ENCODE assay signal across 15 cellular contexts in genomic region chr11:18269252-18269651, GRCh38. TPM values are rescaled to one million over a fixed set of nuclear protein-coding genes. Genes with fewer than 3 reads are reported as not detected.
A peak's percentile ranks its signal among the peaks of the same experiment; 100 is the strongest.
DNase-seq lines count a peak whose midpoint lies in the region; ATAC-seq, FAIRE-seq and TF ChIP-seq lines count a peak whose summit lies in the region.
"Not testable (repeated sequence)": the region's sequence is repeated elsewhere in the genome, so short reads cannot be mapped to it uniquely, and the experiment has no call there.
"Had no signal": no experiment of that assay in that cellular context is flagged by ENCODE, and none has a peak within 500 bp of the region (broad histone marks: within the 10 kb centered on the region; RNA-seq: fewer than 3 reads in every experiment).

No MANE protein-coding gene starts in this region.

- H3K23ac ChIP-seq in H1 (ENCODE audit: insufficient read length) = not testable (repeated sequence)

- DNase-seq in GM23338 (ENCODE audit: low spot score); NT2/D1 (ENCODE audit: low read depth, low spot score); WTC11 (ENCODE audit: low spot score); H1 (ENCODE audit: low read depth in 1 of 2, low spot score in 2 of 2): not testable (repeated sequence)
- DNase-seq in left kidney (ENCODE audit: low read depth, low spot score) = peak; percentile 17
- peak; percentile 15 for DNase-seq in nephron progenitor cell

- H3K4ac ChIP-seq in H1 (replicated peaks; ENCODE audit: insufficient read length, low read depth, low read length) = not testable (repeated sequence)

- H3K4me3 ChIP-seq in GM23338; NT2/D1 (ENCODE audit: insufficient read length, low read depth); H1 (ENCODE audit: extremely low read depth in 1 of 4, insufficient read depth in 2 of 4, low read depth in 3 of 4, low read length in 4 of 4): not testable (repeated sequence)

- TF ChIP-seq RAD21 in H1 (IDR thresholded peaks at IDR 0.05 in 1 of 2, conservative IDR thresholded peaks at IDR 0.05 in 1 of 2; ENCODE audit: low read depth in 2 of 2, low read length in 2 of 2) = not testable (repeated sequence)

- not testable (repeated sequence) for H3K56ac ChIP-seq in H1 (replicated peaks; ENCODE audit: insufficient read length, low read depth, low read length)

- H3K9me3 ChIP-seq in NT2/D1 (ENCODE audit: insufficient read depth, low read length); H1 (ENCODE audit: insufficient read depth in 2 of 2, low read depth in 1 of 2, low read length in 1 of 2): not testable (repeated sequence)

- H3K9ac ChIP-seq in NT2/D1 (ENCODE audit: insufficient read length, low read depth) = peak overlapping the region; percentile 32
- H3K9ac ChIP-seq in H1 (replicated peaks in 1 of 4; ENCODE audit: extremely low read depth in 1 of 4, low read depth in 3 of 4, low read length in 3 of 4) = not testable (repeated sequence)

- H3K14ac ChIP-seq in H1 (ENCODE audit: insufficient read length) = not testable (repeated sequence)

- not testable (repeated sequence) for H3K36me3 Mint-ChIP-seq in GM23338 (ENCODE audit: low read depth); WTC11; nephron progenitor cell (ENCODE audit: low read depth)

- H3K9me2 ChIP-seq in GM23338 (ENCODE audit: insufficient read depth) = not testable (repeated sequence)

- FAIRE-seq in H1 (lab: Jason Lieb, UNC) = not testable (repeated sequence)

- CTCF ChIA-PET in WTC11 (lab: Charles Lee) = interaction anchor here (0.7 to 2.3 kb wide), 3 partner anchors 25 to 154 kb away, joined by 6 to 40 read pairs (median 10); no protein-coding TSS in a partner anchor
- CTCF ChIA-PET in H1 (lab: Charles Lee; ENCODE audit: partially characterized antibody) = interaction anchor here (0.9 to 1.5 kb wide), 4 partner anchors 25 to 65 kb away, joined by 3 to 7 read pairs (median 5); no protein-coding TSS in a partner anchor

- POLR2A ChIA-PET in WTC11 (lab: Charles Lee) = not testable (repeated sequence)
- POLR2A ChIA-PET in H1 (lab: Charles Lee; ENCODE audit: partially characterized antibody) = interaction anchor here (1.7 kb wide), 1 partner anchor 8 kb away, joined by 5 read pairs; no protein-coding TSS in a partner anchor

- H3K9me3 Mint-ChIP-seq in GM23338, WTC11, nephron progenitor cell: not testable (repeated sequence)

- H3K27me3 Mint-ChIP-seq in GM23338 (ENCODE audit: insufficient read depth, low read depth, poor library complexity); WTC11 (ENCODE audit: low read depth): not testable (repeated sequence)
- H3K27me3 Mint-ChIP-seq in nephron progenitor cell (ENCODE audit: low read depth, poor library complexity) = peaks cover 15% of the 10 kb centered on the region

- not testable (repeated sequence) for H3F3A ChIP-seq in GM23338 (replicated peaks; ENCODE audit: low read depth)

- peak; percentile 75 for ATAC-seq in GM23338
- ATAC-seq in WTC11 = peak; percentile 54

- not testable (repeated sequence) for H2BK20ac ChIP-seq in H1 (ENCODE audit: low read length)

- H3K4me2 ChIP-seq in GM23338; H1 (ENCODE audit: insufficient read depth in 1 of 2, low read depth in 2 of 2, low read length in 2 of 2): not testable (repeated sequence)

- H3K79me1 ChIP-seq in H1 (ENCODE audit: low read depth, low read length) = not testable (repeated sequence)

- not testable (repeated sequence) for H3K4me1 ChIP-seq in GM23338 (ENCODE audit: insufficient read depth); NT2/D1 (ENCODE audit: insufficient read depth, insufficient read length); H1 (replicated peaks in 1 of 4; ENCODE audit: control insufficient read depth in 3 of 4, insufficient read depth in 4 of 4, low read length in 3 of 4)

- TF ChIP-seq EP300 in H1 (IDR thresholded peaks at IDR 0.05; ENCODE audit: borderline replicate concordance in 1 of 2, low read depth in 2 of 2, low read length in 2 of 2) = not testable (repeated sequence)

- H2AFZ ChIP-seq in GM23338; H1 (ENCODE audit: low read length): not testable (repeated sequence)

- not testable (repeated sequence) for H3K27ac ChIP-seq in GM23338 (ENCODE audit: low read depth); H1 (ENCODE audit: low read depth, low read length)

- H4K5ac ChIP-seq in H1 (ENCODE audit: insufficient read length, low read depth, low read length) = not testable (repeated sequence)

- WGBS in H1 (ENCODE audit: extremely low coverage in 1 of 2, insufficient coverage in 1 of 2, insufficient read length in 1 of 2, insufficient replicate concordance in 2 of 2, low coverage in 1 of 2, low lambda C conversion rate in 2 of 2, missing lambda C conversion rate in 1 of 2), 2 experiments = no CpG with 5 or more reads among the region's 5 CpGs

- H3K27me3 ChIP-seq in GM23338 (ENCODE audit: insufficient read depth); NT2/D1 (ENCODE audit: insufficient read depth, insufficient read length); H1 (replicated peaks in 1 of 4; ENCODE audit: control insufficient read depth in 3 of 4, extremely low read depth in 1 of 4, insufficient read depth in 3 of 4, low read length in 3 of 4): not testable (repeated sequence)

- not testable (repeated sequence) for H2BK15ac ChIP-seq in H1 (ENCODE audit: low read length)

- not testable (repeated sequence) for H3K4me3 Mint-ChIP-seq in GM23338, WTC11, nephron progenitor cell

- H3K36me3 ChIP-seq in GM23338 (ENCODE audit: insufficient read depth); NT2/D1 (ENCODE audit: insufficient read depth, insufficient read length, low read length); H1 (ENCODE audit: control insufficient read depth in 2 of 4, insufficient read depth in 4 of 4, low read length in 3 of 4): not testable (repeated sequence)

- H4K91ac ChIP-seq in H1 (replicated peaks; ENCODE audit: insufficient read length, low read length) = not testable (repeated sequence)

- H2BK120ac ChIP-seq in H1 (replicated peaks; ENCODE audit: low read depth, low read length) = not testable (repeated sequence)

- not testable (repeated sequence) for H2AK5ac ChIP-seq in H1 (ENCODE audit: low read depth, low read length)

- not testable (repeated sequence) for H2BK5ac ChIP-seq in H1 (ENCODE audit: low read depth, low read length)

- TF ChIP-seq CTCF in GM23338 (conservative IDR thresholded peaks at IDR 0.05; ENCODE audit: low read depth in 2 of 2); WTC11 (IDR thresholded peaks at IDR 0.05); H1 (IDR thresholded peaks at IDR 0.05; ENCODE audit: control extremely low read depth in 1 of 3, insufficient read depth in 1 of 3, low read depth in 1 of 3, low read length in 3 of 3); nephron progenitor cell (IDR thresholded peaks at IDR 0.05): not testable (repeated sequence)

- not testable (repeated sequence) for H3K27ac Mint-ChIP-seq in GM23338, WTC11, nephron progenitor cell

- H3K18ac ChIP-seq in H1 (ENCODE audit: extremely low read depth, low read length) = not testable (repeated sequence)

- not testable (repeated sequence) for H3K79me2 ChIP-seq in GM23338 (replicated peaks; ENCODE audit: insufficient read depth); H1 (ENCODE audit: control insufficient read depth in 1 of 2, insufficient read depth in 2 of 2, low read length in 2 of 2)

- not testable (repeated sequence) for H3K4me1 Mint-ChIP-seq in GM23338, WTC11
- peaks cover 21% of the 10 kb centered on the region for H3K4me1 Mint-ChIP-seq in nephron progenitor cell

- 0 out of 2 replicates have a peak overlapping the region, but pooled peaks have one; percentile 27 for H2BK12ac ChIP-seq in H1 (ENCODE audit: low read depth, low read length)

- not testable (repeated sequence) for H3K23me2 ChIP-seq in H1 (ENCODE audit: low read depth, low read length)

- not testable (repeated sequence) for H4K20me1 ChIP-seq in GM23338 (replicated peaks; ENCODE audit: insufficient read depth); H1 (replicated peaks in 1 of 2; ENCODE audit: control insufficient read depth in 1 of 2, insufficient read depth in 2 of 2, low read length in 2 of 2)

- TF ChIP-seq POLR2A in H1 (IDR thresholded peaks at IDR 0.05; ENCODE audit: control extremely low read depth in 1 of 2, low read depth in 2 of 2, low read length in 2 of 2) = not testable (repeated sequence)

- not testable (repeated sequence) for H4K8ac ChIP-seq in H1 (ENCODE audit: extremely low read depth, insufficient read depth, low read length)

RNA-seq across cellular contexts. Expression of gene SAA1, which starts 3.2 kb away (rescaled TPM):
- not detected in 2 replicates for total RNA-seq in GM23338 (2014; rRNA removed; shearing (Covaris generic))
- not detected in 2 replicates for polyA plus RNA-seq in GM23338 (2016; fragmentation: Nextera tagmentation; extraction: Ambion mirVana)
- total RNA-seq in WTC11 (2021) = 7.7 to 12.8 TPM (median 8.8 TPM) in 3 replicates
- not detected in 2 replicates for total RNA-seq in H1 (2021; fragmentation: NEBNext Ultra II Directional; extraction: Animal tissue kit (Norgen Biotek cat#: 25700))
- polyA plus RNA-seq in H1 (2011; rRNA removed) = 0.41 TPM in 1 of 2 replicates, not detected in the other
- polyA plus RNA-seq in H1 (2011; cell fraction: cytosol; rRNA removed) = 0.21 TPM
- polyA plus RNA-seq in H1 (2011; cell fraction: nucleus; rRNA removed) = 0.43 TPM
- polyA plus RNA-seq in H1 (2012, experiment 1 of 2) = 0.32 to 0.37 TPM in 2 of 4 replicates, not detected in the others
- 0.84 TPM for polyA plus RNA-seq in H1 (2012, experiment 2 of 2)
- not detected for polyA plus RNA-seq in H1 (2013, experiment 1 of 2)
- polyA plus RNA-seq in H1 (2013, experiment 2 of 2) = not detected
- not detected in 2 replicates for polyA minus RNA-seq in H1 (2011; rRNA and poly(A)+ RNA removed)
- not detected for polyA minus RNA-seq in H1 (2011; cell fraction: cytosol; rRNA and poly(A)+ RNA removed)
- polyA minus RNA-seq in H1 (2011; cell fraction: nucleus; rRNA and poly(A)+ RNA removed) = not detected
- total RNA-seq: A673; CD4-positive, alpha-beta memory T cell; CD4-positive, CD25-positive, alpha-beta regulatory T cell; CD8-positive, alpha-beta memory T cell had no signal
- polyA plus RNA-seq: AG04450; CD14-positive monocyte; CD4-positive, alpha-beta memory T cell; CD4-positive, CD25-positive, alpha-beta regulatory T cell; CD8-positive, alpha-beta memory T cell had no signal

RNA-seq across cellular contexts. Expression of gene SAA2, which starts 20.8 kb away (rescaled TPM):
- not detected in 2 replicates for total RNA-seq in GM23338 (2014; rRNA removed; shearing (Covaris generic))
- polyA plus RNA-seq in GM23338 (2016; fragmentation: Nextera tagmentation; extraction: Ambion mirVana) (not detected in 2 replicates), H1 (2011; rRNA removed) (not detected in 2 replicates)
- 4.1 to 8.2 TPM (median 5.0 TPM) in 3 replicates for total RNA-seq in WTC11 (2021)
- not detected in 2 replicates for total RNA-seq in H1 (2021; fragmentation: NEBNext Ultra II Directional; extraction: Animal tissue kit (Norgen Biotek cat#: 25700))
- polyA plus RNA-seq in H1 (2011; cell fraction: cytosol; rRNA removed) = not detected
- polyA plus RNA-seq in H1 (2011; cell fraction: nucleus; rRNA removed) = 0.27 TPM
- polyA plus RNA-seq in H1 (2012, experiment 1 of 2) = not detected in 4 replicates
- polyA plus RNA-seq in H1 (2012, experiment 2 of 2) = not detected
- not detected for polyA plus RNA-seq in H1 (2013, experiment 1 of 2)
- not detected for polyA plus RNA-seq in H1 (2013, experiment 2 of 2)
- not detected in 2 replicates for polyA minus RNA-seq in H1 (2011; rRNA and poly(A)+ RNA removed)
- polyA minus RNA-seq in H1 (2011; cell fraction: cytosol; rRNA and poly(A)+ RNA removed) = not detected
- not detected for polyA minus RNA-seq in H1 (2011; cell fraction: nucleus; rRNA and poly(A)+ RNA removed)
- total RNA-seq: CD4-positive, alpha-beta memory T cell; CD8-positive, alpha-beta memory T cell; G401 had no signal
- polyA plus RNA-seq: AG04450; CD14-positive monocyte; CD4-positive, alpha-beta memory T cell; CD8-positive, alpha-beta memory T cell had no signal

RNA-seq across cellular contexts. Expression of gene SAA4, which starts 32.6 kb away (rescaled TPM):
- total RNA-seq in GM23338 (2014; rRNA removed; shearing (Covaris generic)) = not detected in 2 replicates
- not detected in 2 replicates for polyA plus RNA-seq in GM23338 (2016; fragmentation: Nextera tagmentation; extraction: Ambion mirVana)
- 0.44 to 0.50 TPM in 2 of 3 replicates, not detected in the other for total RNA-seq in WTC11 (2021)
- not detected in 2 replicates for total RNA-seq in H1 (2021; fragmentation: NEBNext Ultra II Directional; extraction: Animal tissue kit (Norgen Biotek cat#: 25700))
- not detected in 2 replicates for polyA plus RNA-seq in H1 (2011; rRNA removed)
- not detected for polyA plus RNA-seq in H1 (2011; cell fraction: cytosol; rRNA removed)
- not detected for polyA plus RNA-seq in H1 (2011; cell fraction: nucleus; rRNA removed)
- polyA plus RNA-seq in H1 (2012, experiment 1 of 2) = not detected in 4 replicates
- polyA plus RNA-seq in H1 (2012, experiment 2 of 2) = not detected
- polyA plus RNA-seq in H1 (2013, experiment 1 of 2) = not detected
- not detected for polyA plus RNA-seq in H1 (2013, experiment 2 of 2)
- polyA minus RNA-seq in H1 (2011; rRNA and poly(A)+ RNA removed) = not detected in 2 replicates
- polyA minus RNA-seq in H1 (2011; cell fraction: cytosol; rRNA and poly(A)+ RNA removed) = not detected
- polyA minus RNA-seq in H1 (2011; cell fraction: nucleus; rRNA and poly(A)+ RNA removed) = not detected
- total RNA-seq: A673; CD4-positive, alpha-beta memory T cell; CD4-positive, CD25-positive, alpha-beta regulatory T cell; CD8-positive, alpha-beta memory T cell; Daoy; G401; GM12878 had no signal
- polyA plus RNA-seq: AG04450; CD14-positive monocyte; CD4-positive, alpha-beta memory T cell; CD4-positive, CD25-positive, alpha-beta regulatory T cell; CD8-positive, alpha-beta memory T cell; GM12878 had no signal

RNA-seq across cellular contexts. Expression of gene HPS5, which starts 52.7 kb away (rescaled TPM):
- total RNA-seq in GM23338 (2014; rRNA removed; shearing (Covaris generic)) = 16.2 and 18.6 TPM in 2 replicates
- polyA plus RNA-seq in GM23338 (2016; fragmentation: Nextera tagmentation; extraction: Ambion mirVana) (9.4 and 11.5 TPM in 2 replicates), H1 (2011; rRNA removed) (3.9 and 5.0 TPM in 2 replicates)
- 14.9 to 15.3 TPM (median 15.0 TPM) in 3 replicates for total RNA-seq in WTC11 (2021)
- 16.7 and 18.5 TPM in 2 replicates for total RNA-seq in H1 (2021; fragmentation: NEBNext Ultra II Directional; extraction: Animal tissue kit (Norgen Biotek cat#: 25700))
- polyA plus RNA-seq in H1 (2011; cell fraction: cytosol; rRNA removed) = 7.9 TPM
- polyA plus RNA-seq in H1 (2011; cell fraction: nucleus; rRNA removed) = 4.8 TPM
- 7.5 to 12.8 TPM (median 10.5 TPM) in 4 replicates for polyA plus RNA-seq in H1 (2012, experiment 1 of 2)
- polyA plus RNA-seq in H1 (2012, experiment 2 of 2) = 0.72 TPM
- polyA plus RNA-seq in H1 (2013, experiment 1 of 2) = 8.1 TPM
- polyA plus RNA-seq in H1 (2013, experiment 2 of 2) = 7.4 TPM
- polyA minus RNA-seq in H1 (2011; rRNA and poly(A)+ RNA removed) = 20.2 and 23.0 TPM in 2 replicates
- polyA minus RNA-seq in H1 (2011; cell fraction: cytosol; rRNA and poly(A)+ RNA removed) = 11.0 TPM
- polyA minus RNA-seq in H1 (2011; cell fraction: nucleus; rRNA and poly(A)+ RNA removed) = 19.3 TPM

RNA-seq across cellular contexts. Expression of gene GTF2H1, which starts 53.1 kb away (rescaled TPM):
- 31.6 and 43.6 TPM in 2 replicates for total RNA-seq in GM23338 (2014; rRNA removed; shearing (Covaris generic))
- 12.0 and 16.5 TPM in 2 replicates for polyA plus RNA-seq in GM23338 (2016; fragmentation: Nextera tagmentation; extraction: Ambion mirVana)
- 21.0 to 24.1 TPM (median 23.0 TPM) in 3 replicates for total RNA-seq in WTC11 (2021)
- total RNA-seq in H1 (2021; fragmentation: NEBNext Ultra II Directional; extraction: Animal tissue kit (Norgen Biotek cat#: 25700)) = 26.3 and 28.0 TPM in 2 replicates
- polyA plus RNA-seq in H1 (2011; rRNA removed) = 9.1 and 9.3 TPM in 2 replicates
- 13.2 TPM for polyA plus RNA-seq in H1 (2011; cell fraction: cytosol; rRNA removed)
- 17.3 TPM for polyA plus RNA-seq in H1 (2011; cell fraction: nucleus; rRNA removed)
- 12.8 to 22.2 TPM (median 16.6 TPM) in 4 replicates for polyA plus RNA-seq in H1 (2012, experiment 1 of 2)
- polyA plus RNA-seq in H1 (2012, experiment 2 of 2) = 1.7 TPM
- polyA plus RNA-seq in H1 (2013, experiment 1 of 2) = 16.9 TPM
- polyA plus RNA-seq in H1 (2013, experiment 2 of 2) = 16.1 TPM
- polyA minus RNA-seq in H1 (2011; rRNA and poly(A)+ RNA removed) = 21.8 and 34.5 TPM in 2 replicates
- 17.3 TPM for polyA minus RNA-seq in H1 (2011; cell fraction: cytosol; rRNA and poly(A)+ RNA removed)
- 35.7 TPM for polyA minus RNA-seq in H1 (2011; cell fraction: nucleus; rRNA and poly(A)+ RNA removed)
